ENCODE assay signal across 9 cellular contexts in genomic region chr12:9866786-9867379, GRCh38.
DNase-seq lines count a peak whose midpoint lies in the region; ATAC-seq and TF ChIP-seq lines count a peak whose summit lies in the region.
"Had no signal": no experiment of that assay in that cellular context is flagged by ENCODE, and none has a peak within 500 bp of the region (broad histone marks: within the 10 kb centered on the region; RNA-seq: fewer than 3 reads in every experiment).

No MANE protein-coding gene starts in this region.

- H3K9ac ChIP-seq in parathyroid adenoma, result no peak overlapping the region

- no peak overlapping the region for H3K4me2 ChIP-seq in parathyroid adenoma (ENCODE audit: low read length)

- H3K27me3 ChIP-seq in parathyroid adenoma (ENCODE audit: control insufficient read depth, insufficient read depth, low read length), result no peaks in the 10 kb centered on the region

- in situ Hi-C loops in GM13977 (cut with MboI; ENCODE audit: low pct_unique_long_range_greater_than_20kb, low sequenced_read_pairs, unreplicated experiment), result no loop called here

- ATAC-seq in GM21723 (IDR thresholded peaks at IDR 0.05; ENCODE audit: unreplicated experiment) (no peak), SK-N-SH treated with all-trans-retinoic acid at 6 μM for 48 hours (no peak), GM19395 (IDR thresholded peaks at IDR 0.05; ENCODE audit: unreplicated experiment) (no peak)

- no peaks in the 10 kb centered on the region for H3K79me2 ChIP-seq in parathyroid adenoma

- peak overlapping the region; percentile 67 for H3K4me3 ChIP-seq in coronary artery
- peak overlapping the region; percentile 43 for H3K4me3 ChIP-seq in parathyroid adenoma (ENCODE audit: low read depth, low read length)

- DNase-seq in CD1c-positive myeloid dendritic cell (ENCODE audit: extremely low spot score) (peak; percentile 32), coronary artery (ENCODE audit: low spot score) (no peak), GM13977 (ENCODE audit: low spot score) (no peak)
- DNase-seq: stimulated activated naive CD4-positive, alpha-beta T cell treated with Interleukin-2 at 50 U/mL for 16 hours had no signal

- H3K9me3 ChIP-seq in KOPT-K1 (ENCODE audit: insufficient read depth, low read length, poor library complexity, severe bottlenecking) (peaks cover 12% of the 10 kb centered on the region), parathyroid adenoma (ENCODE audit: control insufficient read depth, low read length) (no peaks in the 10 kb centered on the region)

- TF ChIP-seq CTCF in coronary artery (IDR thresholded peaks at IDR 0.05) (no peak), parathyroid adenoma (IDR thresholded peaks at IDR 0.05) (no peak), GM13977 (IDR thresholded peaks at IDR 0.05; ENCODE audit: extremely low read depth, insufficient read depth, missing control alignments) (no peak)

- H3K27ac ChIP-seq in KOPT-K1 (ENCODE audit: low read depth, low read length, poor library complexity, severe bottlenecking), result peak overlapping the region; percentile 89
- H3K27ac ChIP-seq in coronary artery, result peak overlapping the region in 1 of 2 donors; percentile 39
- H3K27ac ChIP-seq in parathyroid adenoma, result no peak overlapping the region

- no peak overlapping the region for H2AFZ ChIP-seq in parathyroid adenoma

- H3K36me3 ChIP-seq in KOPT-K1 (ENCODE audit: insufficient read depth, low read length) (no peaks in the 10 kb centered on the region), parathyroid adenoma (ENCODE audit: control insufficient read depth, insufficient read depth, low read length) (no peaks in the 10 kb centered on the region)

- no peaks in the 10 kb centered on the region for H3K4me1 ChIP-seq in parathyroid adenoma

TF ChIP-seq in SK-N-SH treated with all-trans-retinoic acid at 6 μM for 48 hours, 23 proteins besides CTCF, POLR2A, EP300 and RAD21:
- TF ChIP-seq TCF4 (CRISPR knock-in tag; IDR thresholded peaks at IDR 0.05; ENCODE audit: borderline replicate concordance), result no peak
- no peak for TF ChIP-seq PPARA (CRISPR knock-in tag; IDR thresholded peaks at IDR 0.05; ENCODE audit: borderline replicate concordance)
- no peak for TF ChIP-seq ESRRG (CRISPR knock-in tag; IDR thresholded peaks at IDR 0.05)
- TF ChIP-seq BACH2 (CRISPR knock-in tag; IDR thresholded peaks at IDR 0.05; ENCODE audit: borderline replicate concordance), result no peak
- TF ChIP-seq, protein P1, sequence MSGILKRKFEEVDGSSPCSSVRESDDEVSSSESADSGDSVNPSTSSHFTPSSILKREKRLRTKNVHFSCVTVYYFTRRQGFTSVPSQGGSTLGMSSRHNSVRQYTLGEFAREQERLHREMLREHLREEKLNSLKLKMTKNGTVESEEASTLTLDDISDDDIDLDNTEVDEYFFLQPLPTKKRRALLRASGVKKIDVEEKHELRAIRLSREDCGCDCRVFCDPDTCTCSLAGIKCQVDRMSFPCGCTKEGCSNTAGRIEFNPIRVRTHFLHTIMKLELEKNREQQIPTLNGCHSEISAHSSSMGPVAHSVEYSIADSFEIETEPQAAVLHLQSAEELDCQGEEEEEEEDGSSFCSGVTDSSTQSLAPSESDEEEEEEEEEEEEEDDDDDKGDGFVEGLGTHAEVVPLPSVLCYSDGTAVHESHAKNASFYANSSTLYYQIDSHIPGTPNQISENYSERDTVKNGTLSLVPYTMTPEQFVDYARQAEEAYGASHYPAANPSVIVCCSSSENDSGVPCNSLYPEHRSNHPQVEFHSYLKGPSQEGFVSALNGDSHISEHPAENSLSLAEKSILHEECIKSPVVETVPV (CRISPR knock-in tag; IDR thresholded peaks at IDR 0.05), result no peak
- no peak for TF ChIP-seq RARB (CRISPR knock-in tag; IDR thresholded peaks at IDR 0.05)
- TF ChIP-seq ISL1 (CRISPR knock-in tag; IDR thresholded peaks at IDR 0.05), result no peak
- TF ChIP-seq OSR1 (CRISPR knock-in tag; IDR thresholded peaks at IDR 0.05), result no peak
- TF ChIP-seq TOX (CRISPR knock-in tag; IDR thresholded peaks at IDR 0.05; ENCODE audit: borderline replicate concordance), result no peak
- no peak for TF ChIP-seq POU6F1 (CRISPR knock-in tag; IDR thresholded peaks at IDR 0.05; ENCODE audit: borderline replicate concordance, low read depth)
- TF ChIP-seq ZNF565 (CRISPR knock-in tag; conservative IDR thresholded peaks at IDR 0.05; ENCODE audit: low read depth), result no peak
- TF ChIP-seq ZC3H10 (CRISPR knock-in tag; IDR thresholded peaks at IDR 0.05), result no peak
- no peak for TF ChIP-seq ZNF8 (CRISPR knock-in tag; IDR thresholded peaks at IDR 0.05)
- no peak for TF ChIP-seq SNAI2 (CRISPR knock-in tag; IDR thresholded peaks at IDR 0.05)
- no peak for TF ChIP-seq GLIS3 (CRISPR knock-in tag; IDR thresholded peaks at IDR 0.05)
- TF ChIP-seq, protein P2, sequence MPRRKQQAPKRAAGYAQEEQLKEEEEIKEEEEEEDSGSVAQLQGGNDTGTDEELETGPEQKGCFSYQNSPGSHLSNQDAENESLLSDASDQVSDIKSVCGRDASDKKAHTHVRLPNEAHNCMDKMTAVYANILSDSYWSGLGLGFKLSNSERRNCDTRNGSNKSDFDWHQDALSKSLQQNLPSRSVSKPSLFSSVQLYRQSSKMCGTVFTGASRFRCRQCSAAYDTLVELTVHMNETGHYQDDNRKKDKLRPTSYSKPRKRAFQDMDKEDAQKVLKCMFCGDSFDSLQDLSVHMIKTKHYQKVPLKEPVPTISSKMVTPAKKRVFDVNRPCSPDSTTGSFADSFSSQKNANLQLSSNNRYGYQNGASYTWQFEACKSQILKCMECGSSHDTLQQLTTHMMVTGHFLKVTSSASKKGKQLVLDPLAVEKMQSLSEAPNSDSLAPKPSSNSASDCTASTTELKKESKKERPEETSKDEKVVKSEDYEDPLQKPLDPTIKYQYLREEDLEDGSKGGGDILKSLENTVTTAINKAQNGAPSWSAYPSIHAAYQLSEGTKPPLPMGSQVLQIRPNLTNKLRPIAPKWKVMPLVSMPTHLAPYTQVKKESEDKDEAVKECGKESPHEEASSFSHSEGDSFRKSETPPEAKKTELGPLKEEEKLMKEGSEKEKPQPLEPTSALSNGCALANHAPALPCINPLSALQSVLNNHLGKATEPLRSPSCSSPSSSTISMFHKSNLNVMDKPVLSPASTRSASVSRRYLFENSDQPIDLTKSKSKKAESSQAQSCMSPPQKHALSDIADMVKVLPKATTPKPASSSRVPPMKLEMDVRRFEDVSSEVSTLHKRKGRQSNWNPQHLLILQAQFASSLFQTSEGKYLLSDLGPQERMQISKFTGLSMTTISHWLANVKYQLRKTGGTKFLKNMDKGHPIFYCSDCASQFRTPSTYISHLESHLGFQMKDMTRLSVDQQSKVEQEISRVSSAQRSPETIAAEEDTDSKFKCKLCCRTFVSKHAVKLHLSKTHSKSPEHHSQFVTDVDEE (CRISPR knock-in tag; IDR thresholded peaks at IDR 0.05), result no peak
- TF ChIP-seq ZFP3 (CRISPR knock-in tag; IDR thresholded peaks at IDR 0.05), result no peak
